Comparison of ENCODE assay signal across 13 cellular contexts in the genomic region with DNA sequence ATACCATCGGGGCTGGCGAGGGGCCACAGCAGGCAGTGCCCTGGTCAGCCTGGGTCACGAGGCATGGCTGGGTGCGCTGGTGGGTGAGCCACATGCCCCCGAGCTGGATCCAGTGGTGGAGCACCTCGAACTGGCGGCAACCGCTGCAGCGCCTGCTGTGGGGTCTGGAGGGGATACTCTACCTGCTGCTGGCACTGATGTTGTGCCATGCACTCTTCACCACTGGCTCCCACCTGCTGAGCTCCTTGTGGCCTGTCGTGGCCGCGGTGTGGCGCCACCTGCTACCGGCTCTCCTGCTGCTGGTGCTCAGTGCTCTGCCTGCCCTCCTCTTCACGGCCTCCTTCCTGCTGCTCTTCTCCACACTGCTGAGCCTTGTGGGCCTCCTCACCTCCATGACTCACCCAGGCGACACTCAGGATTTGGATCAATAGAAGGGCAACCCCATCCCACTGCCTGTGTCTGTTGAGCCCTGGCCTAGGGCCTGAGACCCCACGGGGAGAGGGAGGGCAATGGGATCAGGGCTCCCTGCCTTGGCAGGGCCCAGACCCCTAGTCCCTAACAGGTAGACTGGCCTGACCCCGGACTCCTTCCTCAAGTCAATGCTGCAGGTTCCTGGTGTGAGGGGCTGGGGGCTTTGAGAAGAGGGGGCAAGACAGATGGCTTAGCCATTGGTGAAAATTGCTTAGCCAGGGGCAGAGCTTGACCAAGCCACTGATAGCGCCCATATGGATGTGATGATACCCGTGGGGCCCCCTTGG. TPM values are rescaled to one million over a fixed set of nuclear protein-coding genes. Genes with fewer than 3 reads are reported as not detected.
A peak's percentile ranks its signal among the peaks of the same experiment; 100 is the strongest.
DNase-seq lines count a peak whose midpoint lies in the region; ATAC-seq and TF ChIP-seq lines count a peak whose summit lies in the region.
"Had no signal": no experiment of that assay in that cellular context is flagged by ENCODE, and none has a peak within 500 bp of the region (broad histone marks: within the 10 kb centered on the region; RNA-seq: fewer than 3 reads in every experiment).

No MANE protein-coding gene starts in this region.

- H3K9me3 ChIP-seq in right atrium auricular region (peaks cover 0 to 10% of the 10 kb centered on the region in 2 donors), vagina (no peaks in the 10 kb centered on the region), osteoblast (ENCODE audit: low read depth, low read length) (peaks cover 9% of the 10 kb centered on the region)
- H3K9me3 ChIP-seq: right lobe of liver had no signal

- H3K4me1 ChIP-seq in right atrium auricular region (peaks cover 0 to 12% of the 10 kb centered on the region in 2 donors), vagina (peaks cover 44% of the 10 kb centered on the region), osteoblast (ENCODE audit: insufficient read depth, low read length) (peaks cover 41% of the 10 kb centered on the region)
- H3K4me1 ChIP-seq: right lobe of liver had no signal

- intact Hi-C loops in cardiac septum (cut with DNase I) (no loop called here), vagina (cut with DNase I) (no loop called here)

- H3K27ac ChIP-seq in right atrium auricular region (no peak overlapping the region), vagina (peak overlapping the region; percentile 58), osteoblast (ENCODE audit: low read depth, low read length) (no peak overlapping the region)
- H3K27ac ChIP-seq: BLaER1, right lobe of liver had no signal

- DNase-seq in cardiac septum (ENCODE audit: low spot score) (peak; percentile 47), right atrium auricular region (ENCODE audit: low spot score) (no peak), choroid plexus epithelial cell (ENCODE audit: low read depth) (no peak), vagina (ENCODE audit: extremely low spot score in 2 of 2) (peak; percentile 81 to 87), osteoblast (ENCODE audit: insufficient read length, low spot score, missing footprints) (no peak), left lobe of liver (ENCODE audit: low spot score) (no peak)
- DNase-seq: cerebellar nuclear complex, NCI-H524 treated with DMSO at 0.1 percent for 48 hours had no signal

- no peak overlapping the region for H3K4me2 ChIP-seq in osteoblast (ENCODE audit: insufficient read depth, low read length)
- H3K4me2 ChIP-seq: BLaER1 had no signal

- ATAC-seq in left lobe of liver: no peak

- no peaks in the 10 kb centered on the region for H4K20me1 ChIP-seq in osteoblast (ENCODE audit: insufficient read depth, low read length)
- H4K20me1 ChIP-seq: BLaER1 had no signal

- H3K36me3 ChIP-seq in right atrium auricular region (no peaks in the 10 kb centered on the region), vagina (no peaks in the 10 kb centered on the region), osteoblast (ENCODE audit: insufficient read depth, low read length) (no peaks in the 10 kb centered on the region)
- H3K36me3 ChIP-seq: BLaER1, right lobe of liver had no signal

- TF ChIP-seq CTCF in right atrium auricular region (IDR thresholded peaks at IDR 0.05): no peak
- peak; percentile 8 for TF ChIP-seq CTCF in choroid plexus epithelial cell (conservative IDR thresholded peaks at IDR 0.05; ENCODE audit: low read depth, low read length)
- TF ChIP-seq CTCF in vagina (IDR thresholded peaks at IDR 0.05): no peak
- TF ChIP-seq CTCF in osteoblast (IDR thresholded peaks at IDR 0.05; ENCODE audit: extremely low read depth, low read depth, low read length): no peak

- H3K27me3 ChIP-seq in right atrium auricular region (peaks cover 8 to 11% of the 10 kb centered on the region in 2 donors), vagina (no peaks in the 10 kb centered on the region), osteoblast (ENCODE audit: insufficient read depth, low read length) (peaks cover 4% of the 10 kb centered on the region)
- H3K27me3 ChIP-seq: BLaER1 had no signal

- H2AFZ ChIP-seq in osteoblast (ENCODE audit: low read length): no peak overlapping the region

- no peak for TF ChIP-seq POLR2A in vagina (IDR thresholded peaks at IDR 0.05)

- no peak overlapping the region for H3K4me3 ChIP-seq in right atrium auricular region
- H3K4me3 ChIP-seq in choroid plexus epithelial cell (ENCODE audit: low read depth, low read length): no peak overlapping the region
- no peak overlapping the region for H3K4me3 ChIP-seq in vagina
- H3K4me3 ChIP-seq in osteoblast (ENCODE audit: insufficient read depth, low read length): no peak overlapping the region
- H3K4me3 ChIP-seq: BLaER1, lung, right lobe of liver had no signal

- no peaks in the 10 kb centered on the region for H3K79me2 ChIP-seq in osteoblast (ENCODE audit: insufficient read depth, low read length)

RNA-seq across cellular contexts. Expression of a gene that starts 0.6 kb away (rescaled TPM):
- total RNA-seq in cardiac septum: not detected
- total RNA-seq in right atrium auricular region: not detected
- not detected for total RNA-seq in vagina
- total RNA-seq in osteoblast: under 0.01 TPM in 1 of 2 replicates, not detected in the other
- total RNA-seq in left lobe of liver: not detected
- total RNA-seq: frontal cortex; lung; right lobe of liver; T-helper 1 cell treated with Interleukin-12 subunit alpha and Interleukin-12 subunit beta and Interleukin-4 antibody, amounts not matched to agents 30 ng/mL and 1 ng/mL, for 36 hours had no signal

RNA-seq across cellular contexts. Expression of a gene that starts 2.0 kb away (rescaled TPM):
- total RNA-seq in cardiac septum (not detected), right atrium auricular region (not detected), vagina (not detected), osteoblast (0.29 and 0.36 TPM in 2 replicates), left lobe of liver (not detected)
- total RNA-seq: frontal cortex; lung; right lobe of liver; T-helper 1 cell treated with Interleukin-12 subunit alpha and Interleukin-12 subunit beta and Interleukin-4 antibody, amounts not matched to agents 30 ng/mL and 1 ng/mL, for 36 hours had no signal

RNA-seq across cellular contexts. Expression of a gene that starts 16.3 kb away (rescaled TPM):
- total RNA-seq in cardiac septum (0.19 TPM), right atrium auricular region (1 to 10 TPM; 2.9 to 4.4 TPM), vagina (19.4 TPM), osteoblast (under 0.01 and 0.88 TPM in 2 replicates), left lobe of liver (not detected)

RNA-seq across cellular contexts. Expression of a gene that starts 23.7 kb away (rescaled TPM):
- total RNA-seq in cardiac septum (12.8 TPM), right atrium auricular region (10 to 100 TPM in 1 of 2 donors, 1 to 10 TPM in 1; 8.3 to 10.0 TPM), vagina (22.1 TPM), osteoblast (21.5 and 24.2 TPM in 2 replicates), left lobe of liver (21.4 TPM)

RNA-seq across cellular contexts. Expression of a gene that starts 23.8 kb away (rescaled TPM):
- 23.3 TPM for total RNA-seq in cardiac septum
- 10 to 100 TPM; 12.8 to 16.4 TPM for total RNA-seq in right atrium auricular region
- total RNA-seq in vagina: 30.0 TPM
- 36.2 and 40.1 TPM in 2 replicates for total RNA-seq in osteoblast
- total RNA-seq in left lobe of liver: 19.3 TPM

Comparison
In these comparisons a context has a peak if more than half of its experiments do, and no peak if none do; other contexts are left out.
1. DNase-seq: peak in cardiac septum (single experiment) and vagina (2 of 2); none in right atrium auricular region (single experiment), choroid plexus epithelial cell (single experiment), osteoblast (single experiment) and left lobe of liver (single experiment).